Comparison of ENCODE assay signal across 10 cellular contexts in the genomic region with DNA sequence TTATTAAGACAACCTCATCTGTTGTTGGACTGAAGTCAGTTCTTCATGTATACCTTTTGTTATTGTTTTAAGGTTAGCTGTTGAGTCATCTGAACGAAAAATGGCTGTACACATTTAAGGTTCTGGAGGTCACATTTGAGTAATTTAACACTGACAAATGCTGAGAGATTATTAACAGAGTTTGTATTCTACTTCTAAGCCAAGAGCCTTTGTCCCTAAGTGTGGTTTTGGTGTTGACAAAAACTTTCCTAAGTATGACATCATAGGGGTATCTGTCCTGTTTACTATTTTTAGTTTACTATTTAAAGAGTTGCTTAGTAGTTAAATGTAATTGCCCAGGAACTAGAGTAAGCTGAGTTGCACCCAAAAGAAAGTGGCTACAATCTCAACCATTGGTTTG.
DNase-seq lines count a peak whose midpoint lies in the region; ATAC-seq and TF ChIP-seq lines count a peak whose summit lies in the region.
"Had no signal": no experiment of that assay in that cellular context is flagged by ENCODE, and none has a peak within 500 bp of the region (broad histone marks: within the 10 kb centered on the region; RNA-seq: fewer than 3 reads in every experiment).

No MANE protein-coding gene starts in this region.

- no peaks in the 10 kb centered on the region for H3K9me3 ChIP-seq in Caco-2
- H3K9me3 ChIP-seq: A549 had no signal

- DNase-seq in activated CD8-positive, alpha-beta T cell treated with anti-CD3 and anti-CD28 coated beads for 36 hours, result no peak
- DNase-seq in activated CD8-positive, alpha-beta T cell treated with anti-CD3 and anti-CD28 coated beads, Interleukin-2, amount 10 ng/mL, durations not matched to agents 7 days and 5 days, result no peak
- no peak for DNase-seq in activated B cell treated with CpG ODN at 0.5 μM for 24 hours
- DNase-seq in stimulated activated effector memory CD8-positive, alpha-beta T cell treated with anti-CD3 and anti-CD28 coated beads, Interleukin-12 subunit alpha, Interleukin-12 subunit beta, amount 100 ng/mL, for 72 hours (ENCODE audit: low spot score in 2 of 2), result no peak
- DNase-seq in C1 segment of cervical spinal cord (lab: John Stamatoyannopoulos, UW), result no peak
- DNase-seq in Caco-2, result no peak

- no peaks in the 10 kb centered on the region for H3K27me3 ChIP-seq in Caco-2 (replicated peaks; ENCODE audit: control insufficient read depth, insufficient read depth, low read length)
- H3K27me3 ChIP-seq: tibial nerve had no signal

- ATAC-seq in activated CD8-positive, alpha-beta T cell treated with anti-CD3 and anti-CD28 coated beads for 36 hours, result peak; percentile 61
- ATAC-seq in activated CD8-positive, alpha-beta T cell treated with anti-CD3 and anti-CD28 coated beads, Interleukin-2, amount 10 ng/mL, durations not matched to agents 7 days and 5 days, result no peak
- ATAC-seq in HG02938 (IDR thresholded peaks at IDR 0.05; ENCODE audit: unreplicated experiment) (peak; percentile 80), activated B cell treated with CpG ODN at 0.5 μM for 24 hours (ENCODE audit: low read depth) (no peak), GM21526 (IDR thresholded peaks at IDR 0.05; ENCODE audit: low FRiP score, unreplicated experiment) (no peak)
- ATAC-seq in stimulated activated effector memory CD8-positive, alpha-beta T cell treated with anti-CD3 and anti-CD28 coated beads, Interleukin-12 subunit alpha, Interleukin-12 subunit beta, amount 100 ng/mL, for 72 hours, result peak; percentile 96
- ATAC-seq: A549 had no signal

- H3K36me3 ChIP-seq in Caco-2 (ENCODE audit: control insufficient read depth, insufficient read depth, low read length), result no peaks in the 10 kb centered on the region
- H3K36me3 ChIP-seq: tibial nerve had no signal

- no peak overlapping the region for H3K4me3 Mint-ChIP-seq in activated CD8-positive, alpha-beta T cell treated with anti-CD3 and anti-CD28 coated beads for 36 hours
- H3K4me3 Mint-ChIP-seq in activated CD8-positive, alpha-beta T cell treated with anti-CD3 and anti-CD28 coated beads, Interleukin-2, amount 10 ng/mL, durations not matched to agents 7 days and 5 days, result no peak overlapping the region
- no peak overlapping the region for H3K4me3 Mint-ChIP-seq in activated B cell treated with CpG ODN at 0.5 μM for 24 hours
- no peak overlapping the region for H3K4me3 Mint-ChIP-seq in stimulated activated effector memory CD8-positive, alpha-beta T cell treated with anti-CD3 and anti-CD28 coated beads, Interleukin-12 subunit alpha, Interleukin-12 subunit beta, amount 100 ng/mL, for 72 hours
- H3K4me3 Mint-ChIP-seq in Caco-2 (ENCODE audit: unreplicated experiment), result no peak overlapping the region

- no TSS peak for BruUV-seq in Caco-2 (replicated peaks; lab: Mats Ljungman, UMichigan)

- intact Hi-C loops in activated CD8-positive, alpha-beta T cell treated with anti-CD3 and anti-CD28 coated beads for 36 hours (cut with micrococcal nuclease), result no loop called here
- intact Hi-C loops in activated B cell treated with CpG ODN at 0.5 μM for 24 hours (cut with micrococcal nuclease) (no loop called here), Caco-2 (cut with micrococcal nuclease; ENCODE audit: unreplicated experiment) (loop anchor here (10.0 kb wide), 1 partner anchor 89 kb away; no protein-coding TSS in a partner anchor)

- peak overlapping the region; percentile 33 for H3K27ac Mint-ChIP-seq in activated CD8-positive, alpha-beta T cell treated with anti-CD3 and anti-CD28 coated beads for 36 hours
- no peak overlapping the region for H3K27ac Mint-ChIP-seq in activated CD8-positive, alpha-beta T cell treated with anti-CD3 and anti-CD28 coated beads, Interleukin-2, amount 10 ng/mL, durations not matched to agents 7 days and 5 days
- H3K27ac Mint-ChIP-seq in activated B cell treated with CpG ODN at 0.5 μM for 24 hours (peak overlapping the region; percentile 1), Caco-2 (ENCODE audit: unreplicated experiment) (no peak overlapping the region)
- peak overlapping the region; percentile 70 for H3K27ac Mint-ChIP-seq in stimulated activated effector memory CD8-positive, alpha-beta T cell treated with anti-CD3 and anti-CD28 coated beads, Interleukin-12 subunit alpha, Interleukin-12 subunit beta, amount 100 ng/mL, for 72 hours

- CTCF ChIA-PET in activated CD8-positive, alpha-beta T cell treated with anti-CD3 and anti-CD28 coated beads for 36 hours (lab: Charles Lee), result interaction anchor here (1.2 kb wide), 1 partner anchor 170 kb away, joined by 3 read pairs; no protein-coding TSS in a partner anchor
- CTCF ChIA-PET in activated CD8-positive, alpha-beta T cell treated with anti-CD3 and anti-CD28 coated beads, Interleukin-2, amount 10 ng/mL, durations not matched to agents 7 days and 5 days (lab: Charles Lee), result interaction anchor here (0.6 to 0.7 kb wide), 2 partner anchors 14 to 89 kb away, joined by 3 read pairs; no protein-coding TSS in a partner anchor
- CTCF ChIA-PET in activated B cell treated with CpG ODN at 0.5 μM for 24 hours (lab: Charles Lee) (no interaction called here), Caco-2 (lab: Charles Lee) (no interaction called here)

- H3K36me3 Mint-ChIP-seq in activated CD8-positive, alpha-beta T cell treated with anti-CD3 and anti-CD28 coated beads for 36 hours (ENCODE audit: low read depth), result peaks cover 5% of the 10 kb centered on the region
- peaks cover 6% of the 10 kb centered on the region for H3K36me3 Mint-ChIP-seq in activated CD8-positive, alpha-beta T cell treated with anti-CD3 and anti-CD28 coated beads, Interleukin-2, amount 10 ng/mL, durations not matched to agents 7 days and 5 days (ENCODE audit: low read depth)
- peaks cover 5% of the 10 kb centered on the region for H3K36me3 Mint-ChIP-seq in activated B cell treated with CpG ODN at 0.5 μM for 24 hours (ENCODE audit: low read depth)
- H3K36me3 Mint-ChIP-seq in stimulated activated effector memory CD8-positive, alpha-beta T cell treated with anti-CD3 and anti-CD28 coated beads, Interleukin-12 subunit alpha, Interleukin-12 subunit beta, amount 100 ng/mL, for 72 hours, result no peaks in the 10 kb centered on the region
- peaks cover 5% of the 10 kb centered on the region for H3K36me3 Mint-ChIP-seq in Caco-2 (ENCODE audit: insufficient read depth, unreplicated experiment)

- peaks cover 34% of the 10 kb centered on the region for H3K4me1 ChIP-seq in Caco-2
- H3K4me1 ChIP-seq: A549 had no signal

- H3K9me3 Mint-ChIP-seq in activated CD8-positive, alpha-beta T cell treated with anti-CD3 and anti-CD28 coated beads for 36 hours, result peaks cover 8% of the 10 kb centered on the region
- H3K9me3 Mint-ChIP-seq in activated CD8-positive, alpha-beta T cell treated with anti-CD3 and anti-CD28 coated beads, Interleukin-2, amount 10 ng/mL, durations not matched to agents 7 days and 5 days (ENCODE audit: insufficient read depth), result no peaks in the 10 kb centered on the region
- H3K9me3 Mint-ChIP-seq in activated B cell treated with CpG ODN at 0.5 μM for 24 hours (peaks cover 5% of the 10 kb centered on the region), Caco-2 (ENCODE audit: unreplicated experiment) (no peaks in the 10 kb centered on the region)
- no peaks in the 10 kb centered on the region for H3K9me3 Mint-ChIP-seq in stimulated activated effector memory CD8-positive, alpha-beta T cell treated with anti-CD3 and anti-CD28 coated beads, Interleukin-12 subunit alpha, Interleukin-12 subunit beta, amount 100 ng/mL, for 72 hours

- peaks cover 60% of the 10 kb centered on the region for H3K4me1 Mint-ChIP-seq in activated CD8-positive, alpha-beta T cell treated with anti-CD3 and anti-CD28 coated beads for 36 hours (ENCODE audit: low read depth)
- H3K4me1 Mint-ChIP-seq in activated CD8-positive, alpha-beta T cell treated with anti-CD3 and anti-CD28 coated beads, Interleukin-2, amount 10 ng/mL, durations not matched to agents 7 days and 5 days (ENCODE audit: low read depth), result peaks cover 22% of the 10 kb centered on the region
- H3K4me1 Mint-ChIP-seq in activated B cell treated with CpG ODN at 0.5 μM for 24 hours (peaks cover 39% of the 10 kb centered on the region), Caco-2 (ENCODE audit: low read depth, unreplicated experiment) (peaks cover 21% of the 10 kb centered on the region)
- peaks cover 66% of the 10 kb centered on the region for H3K4me1 Mint-ChIP-seq in stimulated activated effector memory CD8-positive, alpha-beta T cell treated with anti-CD3 and anti-CD28 coated beads, Interleukin-12 subunit alpha, Interleukin-12 subunit beta, amount 100 ng/mL, for 72 hours

- no peak for TF ChIP-seq CTCF in activated CD8-positive, alpha-beta T cell treated with anti-CD3 and anti-CD28 coated beads for 36 hours (IDR thresholded peaks at IDR 0.05)
- no peak for TF ChIP-seq CTCF in activated B cell treated with CpG ODN at 0.5 μM for 24 hours (IDR thresholded peaks at IDR 0.05)
- TF ChIP-seq CTCF in Caco-2 (IDR thresholded peaks at IDR 0.05; ENCODE audit: insufficient read depth in 1 of 2, low read depth in 1 of 2, low read length in 1 of 2, severe bottlenecking in 1 of 2, unreplicated experiment in 1 of 2), result no peak

- no peaks in the 10 kb centered on the region for H3K27me3 Mint-ChIP-seq in activated CD8-positive, alpha-beta T cell treated with anti-CD3 and anti-CD28 coated beads for 36 hours
- no peaks in the 10 kb centered on the region for H3K27me3 Mint-ChIP-seq in activated CD8-positive, alpha-beta T cell treated with anti-CD3 and anti-CD28 coated beads, Interleukin-2, amount 10 ng/mL, durations not matched to agents 7 days and 5 days (ENCODE audit: low read depth)
- H3K27me3 Mint-ChIP-seq in activated B cell treated with CpG ODN at 0.5 μM for 24 hours, result no peaks in the 10 kb centered on the region
- H3K27me3 Mint-ChIP-seq in Caco-2 (ENCODE audit: insufficient read depth, unreplicated experiment), result no peaks in the 10 kb centered on the region

- H3K4me3 ChIP-seq in Caco-2 (ENCODE audit: low read depth, low read length), result no peak overlapping the region
- H3K4me3 ChIP-seq: A549, tibial nerve had no signal

- POLR2A ChIA-PET in activated CD8-positive, alpha-beta T cell treated with anti-CD3 and anti-CD28 coated beads for 36 hours (lab: Charles Lee), result no interaction called here
- POLR2A ChIA-PET in activated CD8-positive, alpha-beta T cell treated with anti-CD3 and anti-CD28 coated beads, Interleukin-2, amount 10 ng/mL, durations not matched to agents 7 days and 5 days (lab: Charles Lee), result no interaction called here
- POLR2A ChIA-PET in activated B cell treated with CpG ODN at 0.5 μM for 24 hours (lab: Charles Lee), result interaction anchor here (0.7 kb wide), 1 partner anchor 98 kb away, joined by 4 read pairs; no protein-coding TSS in a partner anchor
- POLR2A ChIA-PET in Caco-2 (lab: Charles Lee), result no interaction called here

Comparison
In these comparisons a context has a peak if more than half of its experiments do, and no peak if none do; other contexts are left out.
1. ATAC-seq: peak in activated CD8-positive, alpha-beta T cell treated with anti-CD3 and anti-CD28 coated beads for 36 hours (single experiment), HG02938 (single experiment) and stimulated activated effector memory CD8-positive, alpha-beta T cell treated with anti-CD3 and anti-CD28 coated beads, Interleukin-12 subunit alpha, Interleukin-12 subunit beta, amount 100 ng/mL, for 72 hours (single experiment); none in activated CD8-positive, alpha-beta T cell treated with anti-CD3 and anti-CD28 coated beads, Interleukin-2, amount 10 ng/mL, durations not matched to agents 7 days and 5 days (single experiment), activated B cell treated with CpG ODN at 0.5 μM for 24 hours (single experiment) and GM21526 (single experiment).
2. H3K27ac Mint-ChIP-seq: peak in activated CD8-positive, alpha-beta T cell treated with anti-CD3 and anti-CD28 coated beads for 36 hours (single experiment), activated B cell treated with CpG ODN at 0.5 μM for 24 hours (single experiment) and stimulated activated effector memory CD8-positive, alpha-beta T cell treated with anti-CD3 and anti-CD28 coated beads, Interleukin-12 subunit alpha, Interleukin-12 subunit beta, amount 100 ng/mL, for 72 hours (single experiment); none in activated CD8-positive, alpha-beta T cell treated with anti-CD3 and anti-CD28 coated beads, Interleukin-2, amount 10 ng/mL, durations not matched to agents 7 days and 5 days (single experiment) and Caco-2 (single experiment).
3. CTCF ChIA-PET loops: an anchor here in activated CD8-positive, alpha-beta T cell treated with anti-CD3 and anti-CD28 coated beads for 36 hours (1.2 kb wide) and activated CD8-positive, alpha-beta T cell treated with anti-CD3 and anti-CD28 coated beads, Interleukin-2, amount 10 ng/mL, durations not matched to agents 7 days and 5 days (0.6 to 0.7 kb wide); none called in activated B cell treated with CpG ODN at 0.5 μM for 24 hours and Caco-2.